Comparison of ENCODE assay signal across 13 cellular contexts in the genomic region with DNA sequence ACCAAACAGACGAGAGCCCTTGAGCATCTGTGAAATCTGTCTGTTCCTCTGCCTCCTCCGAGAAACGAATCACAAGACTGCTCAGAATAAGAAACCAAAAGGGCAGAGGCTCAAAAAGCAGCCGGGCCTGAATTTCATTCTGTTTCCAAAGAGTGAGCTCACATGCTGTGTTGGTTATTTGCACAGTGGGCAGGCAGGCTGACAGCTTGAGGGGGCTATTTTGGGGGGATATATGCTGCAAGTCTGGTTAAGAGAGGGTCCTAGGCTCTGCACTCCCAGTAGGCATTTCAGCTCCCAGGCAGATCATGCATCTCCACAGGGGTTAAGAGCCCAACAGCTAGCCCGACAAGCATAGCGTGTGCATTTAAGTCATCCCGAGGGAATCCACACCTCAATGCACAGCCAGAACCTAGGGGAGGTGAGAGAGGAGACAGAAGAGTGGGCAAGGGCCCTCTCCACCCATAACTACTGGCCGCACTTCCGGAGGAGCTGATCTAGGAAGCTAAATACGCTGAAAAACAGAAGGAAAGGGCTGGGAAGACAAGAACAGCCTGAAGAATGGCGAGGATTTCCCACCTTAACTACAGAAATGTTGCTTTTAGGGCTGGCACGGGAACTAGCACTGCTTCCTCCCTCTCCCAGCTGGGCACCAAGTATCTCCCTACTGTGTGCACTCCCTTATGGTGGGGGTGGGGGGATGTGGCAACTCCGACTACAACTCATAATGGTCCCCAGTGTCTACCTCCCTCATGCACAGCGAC. TPM values are rescaled to one million over a fixed set of nuclear protein-coding genes. Genes with fewer than 3 reads are reported as not detected.
A peak's percentile ranks its signal among the peaks of the same experiment; 100 is the strongest.
DNase-seq lines count a peak whose midpoint lies in the region; ATAC-seq and TF ChIP-seq lines count a peak whose summit lies in the region.
"Had no signal": no experiment of that assay in that cellular context is flagged by ENCODE, and none has a peak within 500 bp of the region (broad histone marks: within the 10 kb centered on the region; RNA-seq: fewer than 3 reads in every experiment).

No MANE protein-coding gene starts in this region.

- no peak for TF ChIP-seq POLR2A in stomach (IDR thresholded peaks at IDR 0.05)

- H3K27me3 ChIP-seq in upper lobe of right lung (peaks cover 37% of the 10 kb centered on the region), stomach (peaks cover 10 to 82% (median 33%) of the 10 kb centered on the region in 3 donors)

- H3K27ac Mint-ChIP-seq in WTC11: peak overlapping the region; percentile 27; the same call in 1 of the 2 replicates
- H3K27ac Mint-ChIP-seq: activated naive CD8-positive, alpha-beta T cell treated with anti-CD3 and anti-CD28 coated beads, Interleukin-2, amount 50 U/mL, for 24 hours; IgD-negative memory B cell had no signal

- H3K36me3 ChIP-seq in upper lobe of right lung: no peaks in the 10 kb centered on the region
- H3K36me3 ChIP-seq in stomach: no peaks in the 10 kb centered on the region

- peak; percentile 62 for DNase-seq in G401 (ENCODE audit: low spot score)
- DNase-seq in NCI-H1092 (lab: John Stamatoyannopoulos, UW): peak; percentile 58
- DNase-seq in WTC11 (ENCODE audit: low spot score): no peak
- DNase-seq in medulla oblongata (ENCODE audit: extremely low spot score): peak; percentile 65
- DNase-seq in upper lobe of right lung: no peak
- no peak for DNase-seq in stomach
- DNase-seq in GM19240 (ENCODE audit: insufficient read length, low spot score): no peak
- DNase-seq: activated naive CD8-positive, alpha-beta T cell treated with anti-CD3 and anti-CD28 coated beads, Interleukin-2, amount 50 U/mL, for 24 hours; activated T-cell treated with anti-CD3 and anti-CD28 coated beads, Interleukin-2, amount 50 U/mL, for 48 hours; EL; NCI-H1048 had no signal

- TF ChIP-seq CTCF in WTC11 (IDR thresholded peaks at IDR 0.05) (no peak), upper lobe of right lung (IDR thresholded peaks at IDR 0.05) (no peak), stomach (IDR thresholded peaks at IDR 0.05) (no peak)

- intact Hi-C loops in upper lobe of right lung (cut with DNase I): no loop called here
- intact Hi-C loops in stomach (cut with DNase I; ENCODE audit: low total_unique reads): no loop called here

- H3K4me1 ChIP-seq in upper lobe of right lung (peaks cover 6% of the 10 kb centered on the region), stomach (peaks cover 11 to 23% (median 19%) of the 10 kb centered on the region in 4 donors)

- peaks cover 25% of the 10 kb centered on the region for H3K36me3 Mint-ChIP-seq in WTC11
- H3K36me3 Mint-ChIP-seq: IgD-negative memory B cell had no signal

- H3K9me3 ChIP-seq in upper lobe of right lung (no peaks in the 10 kb centered on the region), stomach (peaks cover 0 to 10% (median 0%) of the 10 kb centered on the region in 4 donors)

- no peak for TF ChIP-seq EP300 in stomach (IDR thresholded peaks at IDR 0.05)

- H3K4me3 ChIP-seq in upper lobe of right lung (no peak overlapping the region), stomach (no peak overlapping the region)

- peaks cover 17% of the 10 kb centered on the region for H3K27me3 Mint-ChIP-seq in WTC11 (ENCODE audit: low read depth)

- 47 to 65% (median 64%) methylated on average over 14 of the region's 14 CpGs for WGBS in stomach, 5 donors

- in situ Hi-C loops in G401 (cut with HindIII; ENCODE audit: low sequenced_read_pairs): no loop called here

- peaks cover 58% of the 10 kb centered on the region for H3K4me1 Mint-ChIP-seq in WTC11

- no peak overlapping the region for H3K27ac ChIP-seq in upper lobe of right lung
- H3K27ac ChIP-seq in stomach: no peak overlapping the region

- CTCF ChIA-PET in WTC11 (lab: Charles Lee): interaction anchor here (0.6 to 2.4 kb wide), 5 partner anchors 18 to 1964 kb away, joined by 3 to 10 read pairs (median 4); no protein-coding TSS in a partner anchor

- ATAC-seq in WTC11 (peak; percentile 2; the same call in 1 of the 2 replicates), upper lobe of right lung (no peak)
- ATAC-seq: activated naive CD8-positive, alpha-beta T cell treated with anti-CD3 and anti-CD28 coated beads, Interleukin-2, amount 50 U/mL, for 24 hours; esophagus mucosa had no signal

- POLR2A ChIA-PET in WTC11 (lab: Charles Lee): interaction anchor here (0.7 kb wide), 1 partner anchor 571 kb away, joined by 6 read pairs; no protein-coding TSS in a partner anchor

- peak overlapping the region; percentile 83 for H3K4me3 Mint-ChIP-seq in WTC11
- H3K4me3 Mint-ChIP-seq: activated naive CD8-positive, alpha-beta T cell treated with anti-CD3 and anti-CD28 coated beads, Interleukin-2, amount 50 U/mL, for 24 hours had no signal

- peaks cover 8% of the 10 kb centered on the region for H3K9me3 Mint-ChIP-seq in WTC11

TF ChIP-seq in WTC11, 78 proteins besides CTCF, POLR2A, EP300 and RAD21 (continues in another document):
- TF ChIP-seq PRRX2 (CRISPR knock-in tag; IDR thresholded peaks at IDR 0.05): no peak
- TF ChIP-seq GTF2I (CRISPR knock-in tag; conservative IDR thresholded peaks at IDR 0.05): no peak
- no peak for TF ChIP-seq ZNF317 (CRISPR knock-in tag; IDR thresholded peaks at IDR 0.05; ENCODE audit: borderline replicate concordance, low read depth)
- TF ChIP-seq SP1 (CRISPR knock-in tag; conservative IDR thresholded peaks at IDR 0.05): no peak
- 0 out of 2 replicates have a peak, but pooled peaks have one; percentile 46 for TF ChIP-seq ZBTB21 (CRISPR knock-in tag; IDR thresholded peaks at IDR 0.05; ENCODE audit: borderline replicate concordance)
- no peak for TF ChIP-seq GRHL2 (CRISPR knock-in tag; IDR thresholded peaks at IDR 0.05; ENCODE audit: insufficient replicate concordance, severe bottlenecking)
- TF ChIP-seq ZNF138 (CRISPR knock-in tag; conservative IDR thresholded peaks at IDR 0.05): 0 out of 2 replicates have a peak, but pooled peaks have one; percentile 43
- no peak for TF ChIP-seq MYBL2 (CRISPR knock-in tag; IDR thresholded peaks at IDR 0.05)
- peak; percentile 28; the same call in 1 of the 2 replicates for TF ChIP-seq ZNF671 (CRISPR knock-in tag; IDR thresholded peaks at IDR 0.05)
- TF ChIP-seq, protein P1, sequence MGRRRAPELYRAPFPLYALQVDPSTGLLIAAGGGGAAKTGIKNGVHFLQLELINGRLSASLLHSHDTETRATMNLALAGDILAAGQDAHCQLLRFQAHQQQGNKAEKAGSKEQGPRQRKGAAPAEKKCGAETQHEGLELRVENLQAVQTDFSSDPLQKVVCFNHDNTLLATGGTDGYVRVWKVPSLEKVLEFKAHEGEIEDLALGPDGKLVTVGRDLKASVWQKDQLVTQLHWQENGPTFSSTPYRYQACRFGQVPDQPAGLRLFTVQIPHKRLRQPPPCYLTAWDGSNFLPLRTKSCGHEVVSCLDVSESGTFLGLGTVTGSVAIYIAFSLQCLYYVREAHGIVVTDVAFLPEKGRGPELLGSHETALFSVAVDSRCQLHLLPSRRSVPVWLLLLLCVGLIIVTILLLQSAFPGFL (CRISPR knock-in tag; IDR thresholded peaks at IDR 0.05; ENCODE audit: borderline replicate concordance): no peak
- TF ChIP-seq, protein P2, sequence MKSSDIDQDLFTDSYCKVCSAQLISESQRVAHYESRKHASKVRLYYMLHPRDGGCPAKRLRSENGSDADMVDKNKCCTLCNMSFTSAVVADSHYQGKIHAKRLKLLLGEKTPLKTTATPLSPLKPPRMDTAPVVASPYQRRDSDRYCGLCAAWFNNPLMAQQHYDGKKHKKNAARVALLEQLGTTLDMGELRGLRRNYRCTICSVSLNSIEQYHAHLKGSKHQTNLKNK (CRISPR knock-in tag; IDR thresholded peaks at IDR 0.05): no peak
- no peak for TF ChIP-seq FOXK1 (CRISPR knock-in tag; IDR thresholded peaks at IDR 0.05)
- TF ChIP-seq, protein P3, sequence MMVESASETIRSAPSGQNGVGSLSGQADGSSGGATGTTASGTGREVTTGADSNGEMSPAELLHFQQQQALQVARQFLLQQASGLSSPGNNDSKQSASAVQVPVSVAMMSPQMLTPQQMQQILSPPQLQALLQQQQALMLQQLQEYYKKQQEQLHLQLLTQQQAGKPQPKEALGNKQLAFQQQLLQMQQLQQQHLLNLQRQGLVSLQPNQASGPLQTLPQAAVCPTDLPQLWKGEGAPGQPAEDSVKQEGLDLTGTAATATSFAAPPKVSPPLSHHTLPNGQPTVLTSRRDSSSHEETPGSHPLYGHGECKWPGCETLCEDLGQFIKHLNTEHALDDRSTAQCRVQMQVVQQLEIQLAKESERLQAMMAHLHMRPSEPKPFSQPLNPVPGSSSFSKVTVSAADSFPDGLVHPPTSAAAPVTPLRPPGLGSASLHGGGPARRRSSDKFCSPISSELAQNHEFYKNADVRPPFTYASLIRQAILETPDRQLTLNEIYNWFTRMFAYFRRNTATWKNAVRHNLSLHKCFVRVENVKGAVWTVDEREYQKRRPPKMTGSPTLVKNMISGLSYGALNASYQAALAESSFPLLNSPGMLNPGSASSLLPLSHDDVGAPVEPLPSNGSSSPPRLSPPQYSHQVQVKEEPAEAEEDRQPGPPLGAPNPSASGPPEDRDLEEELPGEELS (CRISPR knock-in tag; IDR thresholded peaks at IDR 0.05): 0 out of 2 replicates have a peak, but pooled peaks have one; percentile 38
- no peak for TF ChIP-seq SMAD4 (CRISPR knock-in tag; IDR thresholded peaks at IDR 0.05)
- TF ChIP-seq, protein P4, sequence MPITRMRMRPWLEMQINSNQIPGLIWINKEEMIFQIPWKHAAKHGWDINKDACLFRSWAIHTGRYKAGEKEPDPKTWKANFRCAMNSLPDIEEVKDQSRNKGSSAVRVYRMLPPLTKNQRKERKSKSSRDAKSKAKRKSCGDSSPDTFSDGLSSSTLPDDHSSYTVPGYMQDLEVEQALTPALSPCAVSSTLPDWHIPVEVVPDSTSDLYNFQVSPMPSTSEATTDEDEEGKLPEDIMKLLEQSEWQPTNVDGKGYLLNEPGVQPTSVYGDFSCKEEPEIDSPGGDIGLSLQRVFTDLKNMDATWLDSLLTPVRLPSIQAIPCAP (CRISPR knock-in tag; IDR thresholded peaks at IDR 0.05): 0 out of 2 replicates have a peak, but pooled peaks have one; percentile 31
- TF ChIP-seq OVOL2 (CRISPR knock-in tag; IDR thresholded peaks at IDR 0.05; ENCODE audit: borderline replicate concordance): no peak
- TF ChIP-seq ETV6 (CRISPR knock-in tag; IDR thresholded peaks at IDR 0.05): 0 out of 2 replicates have a peak, but pooled peaks have one; percentile 71

RNA-seq across cellular contexts. Expression of a gene that starts 3.7 kb away (rescaled TPM):
- total RNA-seq in G401 (2014; rRNA removed; shearing (Covaris generic)): 1.5 and 3.6 TPM in 2 replicates
- 16.7 to 23.8 TPM (median 18.9 TPM) in 3 replicates for total RNA-seq in WTC11 (2021)
- 5.1 TPM for total RNA-seq in upper lobe of right lung
- under 1 TPM; under 0.01 to 0.87 (median 0.37) TPM for total RNA-seq in stomach
- polyA plus RNA-seq in stomach: 1 to 10 TPM in 1 of 3 donors, under 1 TPM in 2; 0.20 to 1.2 (median 0.31) TPM
- polyA plus RNA-seq: IgD-negative memory B cell had no signal

Comparison
In these comparisons a context has a peak if more than half of its experiments do, and no peak if none do; other contexts are left out.
1. DNase-seq: peak in G401 (single experiment), NCI-H1092 (single experiment) and medulla oblongata (single experiment); none in WTC11 (single experiment), upper lobe of right lung (single experiment), stomach (single experiment) and GM19240 (single experiment).